In genomic region chr13:99374169-99374991, GRCh38 we compare ENCODE assay signal across 1 cellular context.
TF ChIP-seq lines count a peak whose summit lies in the region.

No MANE protein-coding gene starts in this region.

TF ChIP-seq in SK-N-SH, 30 proteins besides CTCF, POLR2A, EP300 and RAD21 (continued from another document):
- TF ChIP-seq CHD2 (IDR thresholded peaks at IDR 0.05; ENCODE audit: low read length, partially characterized antibody) (no peak), GATA2 (CRISPR knock-in tag; IDR thresholded peaks at IDR 0.05) (no peak), YY1 (IDR thresholded peaks at IDR 0.05; ENCODE audit: low read depth) (no peak), RCOR1 (IDR thresholded peaks at IDR 0.05; ENCODE audit: low read length) (no peak), SIN3A (IDR thresholded peaks at IDR 0.05; ENCODE audit: borderline replicate concordance, low read depth, low read length) (no peak), EZH2phosphoT487 (IDR thresholded peaks at IDR 0.05; ENCODE audit: borderline replicate concordance, low read depth) (no peak)
